Comparison of ENCODE assay signal across 6 cellular contexts in the genomic region with DNA sequence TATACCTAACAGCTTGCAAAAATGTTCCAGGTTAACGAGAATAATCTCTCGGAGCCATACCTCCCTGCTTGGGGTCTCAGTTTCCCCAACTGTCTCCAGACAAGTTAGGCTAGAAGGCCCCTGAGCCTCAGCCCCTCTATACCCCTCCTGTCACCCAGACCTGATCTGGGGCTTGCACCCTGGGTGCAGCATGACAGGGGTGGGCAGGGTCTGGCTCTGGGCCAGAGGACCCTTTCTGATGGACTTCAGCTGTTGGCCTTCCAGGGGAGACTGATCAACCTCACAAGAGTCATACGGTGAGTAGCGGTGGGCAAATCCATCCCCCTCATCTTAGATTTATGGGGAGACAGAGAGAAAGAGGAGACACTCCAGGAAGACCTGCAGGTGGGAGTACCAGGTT.
A peak's percentile ranks its signal among the peaks of the same experiment; 100 is the strongest.
DNase-seq lines count a peak whose midpoint lies in the region; ATAC-seq, FAIRE-seq and TF ChIP-seq lines count a peak whose summit lies in the region.
"Not testable (repeated sequence)": the region's sequence is repeated elsewhere in the genome, so short reads cannot be mapped to it uniquely, and the experiment has no call there.

No MANE protein-coding gene starts in this region.

- H3K36me3 ChIP-seq in kidney (ENCODE audit: control insufficient read depth in 1 of 2, insufficient read depth in 2 of 2, low read length in 2 of 2); upper lobe of right lung: not testable (repeated sequence)

- not testable (repeated sequence) for H3K9me3 Mint-ChIP-seq in CD14-positive monocyte; activated CD8-positive, alpha-beta memory T cell treated with anti-CD3 and anti-CD28 coated beads, Interleukin-2, amount 10 ng/mL, durations not matched to agents 7 days and 5 days (ENCODE audit: low read depth); osteocyte (ENCODE audit: unreplicated experiment)

- not testable (repeated sequence) for FAIRE-seq in kidney (lab: Jason Lieb, UNC)

- H3K4me3 ChIP-seq in kidney (ENCODE audit: low read length in 2 of 2); upper lobe of right lung: not testable (repeated sequence)

- H3K36me3 Mint-ChIP-seq in CD14-positive monocyte; activated CD8-positive, alpha-beta memory T cell treated with anti-CD3 and anti-CD28 coated beads, Interleukin-2, amount 10 ng/mL, durations not matched to agents 7 days and 5 days; osteocyte (ENCODE audit: unreplicated experiment): not testable (repeated sequence)

- H3K27me3 Mint-ChIP-seq in CD14-positive monocyte (ENCODE audit: low read depth in 3 of 3); activated CD8-positive, alpha-beta memory T cell treated with anti-CD3 and anti-CD28 coated beads, Interleukin-2, amount 10 ng/mL, durations not matched to agents 7 days and 5 days; osteocyte (ENCODE audit: unreplicated experiment): not testable (repeated sequence)

- ATAC-seq in activated CD8-positive, alpha-beta memory T cell treated with anti-CD3 and anti-CD28 coated beads, Interleukin-2, amount 10 ng/mL, durations not matched to agents 7 days and 5 days; Right ventricle myocardium inferior; upper lobe of right lung: not testable (repeated sequence)

- CTCF ChIA-PET in activated CD8-positive, alpha-beta memory T cell treated with anti-CD3 and anti-CD28 coated beads, Interleukin-2, amount 10 ng/mL, durations not matched to agents 7 days and 5 days (lab: Charles Lee): not testable (repeated sequence)

- intact Hi-C loops in CD14-positive monocyte (cut with micrococcal nuclease); Right ventricle myocardium inferior (cut with DNase I); kidney (cut with DNase I); upper lobe of right lung (cut with DNase I): not testable (repeated sequence)

- DNase-seq in CD14-positive monocyte (ENCODE audit: low spot score) (peak; percentile 17), Right ventricle myocardium inferior (ENCODE audit: missing footprints) (peak; percentile 26), kidney (peak; percentile 21), osteocyte (ENCODE audit: extremely low spot score, unreplicated experiment) (peak; percentile 80), upper lobe of right lung (peak; percentile 25)
- DNase-seq in activated CD8-positive, alpha-beta memory T cell treated with anti-CD3 and anti-CD28 coated beads, Interleukin-2, amount 10 ng/mL, durations not matched to agents 7 days and 5 days: peak; percentile 25

- not testable (repeated sequence) for H3K4me3 Mint-ChIP-seq in CD14-positive monocyte; activated CD8-positive, alpha-beta memory T cell treated with anti-CD3 and anti-CD28 coated beads, Interleukin-2, amount 10 ng/mL, durations not matched to agents 7 days and 5 days; osteocyte (ENCODE audit: unreplicated experiment)

- not testable (repeated sequence) for H3K9ac ChIP-seq in kidney (ENCODE audit: low read length in 2 of 2)

- not testable (repeated sequence) for H3K4me1 ChIP-seq in kidney (ENCODE audit: control insufficient read depth in 1 of 2, insufficient read depth in 1 of 2, low read depth in 1 of 2, low read length in 2 of 2); upper lobe of right lung

- TF ChIP-seq CTCF in CD14-positive monocyte (IDR thresholded peaks at IDR 0.05); kidney (IDR thresholded peaks at IDR 0.05; ENCODE audit: borderline replicate concordance, extremely low read depth, insufficient read depth); osteocyte (IDR thresholded peaks at IDR 0.05); upper lobe of right lung (IDR thresholded peaks at IDR 0.05): not testable (repeated sequence)

- H3K4me1 Mint-ChIP-seq in CD14-positive monocyte; activated CD8-positive, alpha-beta memory T cell treated with anti-CD3 and anti-CD28 coated beads, Interleukin-2, amount 10 ng/mL, durations not matched to agents 7 days and 5 days; osteocyte (ENCODE audit: unreplicated experiment): not testable (repeated sequence)

- H3K27me3 ChIP-seq in upper lobe of right lung: not testable (repeated sequence)

- not testable (repeated sequence) for H3K9me3 ChIP-seq in kidney (ENCODE audit: control insufficient read depth in 1 of 2, low read length in 2 of 2); upper lobe of right lung

- H3K27ac Mint-ChIP-seq in CD14-positive monocyte; activated CD8-positive, alpha-beta memory T cell treated with anti-CD3 and anti-CD28 coated beads, Interleukin-2, amount 10 ng/mL, durations not matched to agents 7 days and 5 days; osteocyte (ENCODE audit: unreplicated experiment): not testable (repeated sequence)

- not testable (repeated sequence) for H3K27ac ChIP-seq in kidney (ENCODE audit: low read depth in 2 of 2, low read length in 2 of 2); upper lobe of right lung

Comparison
In these comparisons a context has a peak if more than half of its experiments do, and no peak if none do; other contexts are left out.
1. DNase-seq: peak in every context shown above with its lines; median percentile 80 in osteocyte; 26 in Right ventricle myocardium inferior; 25 in activated CD8-positive, alpha-beta memory T cell treated with anti-CD3 and anti-CD28 coated beads, Interleukin-2, amount 10 ng/mL, durations not matched to agents 7 days and 5 days; 25 in upper lobe of right lung; 21 in kidney; 17 in CD14-positive monocyte.